In the genomic region with DNA sequence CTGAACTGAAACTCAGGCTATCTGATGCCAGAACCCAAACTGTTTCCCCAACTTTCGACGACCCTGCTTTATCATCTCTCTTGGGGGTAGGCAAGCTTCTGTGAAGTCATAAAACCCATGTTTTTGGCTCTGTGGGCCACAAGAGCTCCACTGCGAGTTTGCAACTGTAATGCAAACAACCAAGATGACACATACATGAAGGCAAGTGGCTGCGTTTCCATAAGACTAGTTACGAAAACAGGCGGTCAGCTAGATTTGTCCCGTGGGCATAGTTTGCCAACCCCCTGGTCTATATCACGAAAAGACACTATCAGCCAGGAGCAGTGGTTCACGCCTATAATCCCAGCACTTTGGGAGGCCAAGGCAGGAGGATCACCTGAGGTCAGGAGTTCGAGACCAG, we compare ENCODE assay signal across 18 cellular contexts. TPM values are rescaled to one million over a fixed set of nuclear protein-coding genes. Genes with fewer than 3 reads are reported as not detected.
DNase-seq lines count a peak whose midpoint lies in the region; ATAC-seq, FAIRE-seq and TF ChIP-seq lines count a peak whose summit lies in the region.
"Had no signal": no experiment of that assay in that cellular context is flagged by ENCODE, and none has a peak within 500 bp of the region (broad histone marks: within the 10 kb centered on the region; RNA-seq: fewer than 3 reads in every experiment).

No MANE protein-coding gene starts in this region.

- ATAC-seq in GM18520 (IDR thresholded peaks at IDR 0.05; ENCODE audit: unreplicated experiment) = no peak
- ATAC-seq: stimulated activated naive CD8-positive, alpha-beta T cell treated with anti-CD3 and anti-CD28 coated beads, Interleukin-15, Interleukin-2, amounts not matched to agents 100 U/mL and 50 U/mL, for 24 hours had no signal

- CTCF ChIA-PET in endothelial cell of umbilical vein (lab: Charles Lee) = no interaction called here

- H3K27me3 ChIP-seq in BLaER1 treated with 17β-estradiol and CSF1 and Interleukin-3, amounts not matched to agents 10 nM and 100 nM = no peaks in the 10 kb centered on the region
- no peaks in the 10 kb centered on the region for H3K27me3 ChIP-seq in KMS-11 (ENCODE audit: insufficient read depth, low read depth)
- H3K27me3 ChIP-seq in endothelial cell of umbilical vein (ENCODE audit: control insufficient read depth in 2 of 2, insufficient read depth in 2 of 2, low read length in 2 of 2) = no peaks in the 10 kb centered on the region
- no peaks in the 10 kb centered on the region for H3K27me3 ChIP-seq in osteoblast (ENCODE audit: insufficient read depth, low read length)
- H3K27me3 ChIP-seq in HAP-1 (ENCODE audit: low read depth) = no peaks in the 10 kb centered on the region

- H3K4me2 ChIP-seq in BLaER1 treated with 17β-estradiol and CSF1 and Interleukin-3, amounts not matched to agents 10 nM and 100 nM = peak overlapping the region in 10 of 11 experiments; percentile 41 to 74 (median 68); a peak in 20 of 22 replicates
- peak overlapping the region; percentile 22; the same call in 1 of the 2 replicates for H3K4me2 ChIP-seq in KMS-11
- no peak overlapping the region for H3K4me2 ChIP-seq in endothelial cell of umbilical vein (ENCODE audit: insufficient read depth, low read length)
- H3K4me2 ChIP-seq in osteoblast (ENCODE audit: insufficient read depth, low read length) = peak overlapping the region; percentile 75

- H3K4me3 ChIP-seq in BLaER1 treated with 17β-estradiol and CSF1 and Interleukin-3, amounts not matched to agents 10 nM and 100 nM = no peak overlapping the region
- H3K4me3 ChIP-seq in KMS-11 (IDR thresholded peaks at IDR 0.05; ENCODE audit: insufficient read depth, low read depth, low read length) (no peak overlapping the region), endothelial cell of umbilical vein (replicated peaks in 1 of 3; ENCODE audit: insufficient read depth in 1 of 3, low read depth in 1 of 3, low read length in 3 of 3) (no peak overlapping the region), osteoblast (ENCODE audit: insufficient read depth, low read length) (no peak overlapping the region), HAP-1 (no peak overlapping the region)

- no peak for TF ChIP-seq POLR2A in endothelial cell of umbilical vein (IDR thresholded peaks at IDR 0.05; ENCODE audit: low read depth, low read length)

- H3K9me3 ChIP-seq in BLaER1 treated with 17β-estradiol and CSF1 and Interleukin-3, amounts not matched to agents 10 nM and 100 nM (replicated peaks in 1 of 11) = peaks cover 0 to 6% (median 0%) of the 10 kb centered on the region in 11 experiments; a peak in 6 of 22 replicates
- H3K9me3 ChIP-seq in endothelial cell of umbilical vein (replicated peaks; ENCODE audit: control insufficient read depth, insufficient read depth, low read length) = no peaks in the 10 kb centered on the region
- no peaks in the 10 kb centered on the region for H3K9me3 ChIP-seq in osteoblast (ENCODE audit: low read depth, low read length)
- no peaks in the 10 kb centered on the region for H3K9me3 ChIP-seq in HAP-1

- intact Hi-C loops in endothelial cell of umbilical vein (cut with micrococcal nuclease) = loop anchor here (2.0 kb wide), 1 partner anchor 38 kb away; the partner anchor contains the start of gene TPST2

- DNase-seq in endothelial cell of umbilical vein (ENCODE audit: low read depth, low spot score) = no peak
- DNase-seq in osteoblast (ENCODE audit: insufficient read length, low spot score, missing footprints) = peak; percentile 95
- no peak for DNase-seq in caudate nucleus (lab: John Stamatoyannopoulos, UW)
- DNase-seq in substantia nigra (lab: John Stamatoyannopoulos, UW) = no peak
- DNase-seq in HAP-1 (ENCODE audit: low spot score in 2 of 2) = no peak
- DNase-seq: activated CD4-positive, alpha-beta T cell treated with anti-CD3 and anti-CD28 coated beads for 4 hours; activated CD8-positive, alpha-beta memory T cell treated with anti-CD3 and anti-CD28 coated beads, Interleukin-2, amount 50 U/mL, for 4 hours; activated gamma-delta T cell; COR-L47; glutamatergic neuron; MV-4-11; NCI-H2081 treated with DMSO at 0.1 percent for 48 hours; stimulated activated naive CD8-positive, alpha-beta T cell treated with anti-CD3 and anti-CD28 coated beads, Interleukin-15, Interleukin-2, amounts not matched to agents 100 U/mL and 50 U/mL, for 24 hours; T-helper 9 cell had no signal

- H2AFZ ChIP-seq in KMS-11 (ENCODE audit: low read depth) (no peak overlapping the region), endothelial cell of umbilical vein (ENCODE audit: low read depth, low read length) (no peak overlapping the region), osteoblast (ENCODE audit: low read length) (no peak overlapping the region)

- in situ Hi-C loops in HAP-1 (cut with MboI; ENCODE audit: low sequenced_read_pairs) = no loop called here

- no peak for TF ChIP-seq CTCF in KMS-11 (conservative IDR thresholded peaks at IDR 0.05; ENCODE audit: low read depth, low read length)
- no peak for TF ChIP-seq CTCF in endothelial cell of umbilical vein (IDR thresholded peaks at IDR 0.05; ENCODE audit: extremely low read depth in 1 of 2, insufficient read depth in 1 of 2, low read depth in 1 of 2, low read length in 2 of 2)
- no peak for TF ChIP-seq CTCF in osteoblast (IDR thresholded peaks at IDR 0.05; ENCODE audit: extremely low read depth, low read depth, low read length)

- BruUV-seq in endothelial cell of umbilical vein (replicated peaks; lab: Mats Ljungman, UMichigan) = no TSS peak

- peak overlapping the region in 9 of 11 experiments; percentile 34 to 64 (median 51); a peak in 15 of 22 replicates for H3K27ac ChIP-seq in BLaER1 treated with 17β-estradiol and CSF1 and Interleukin-3, amounts not matched to agents 10 nM and 100 nM
- H3K27ac ChIP-seq in KMS-11 (peak overlapping the region; percentile 91; the same call in 1 of the 2 replicates), endothelial cell of umbilical vein (ENCODE audit: insufficient read depth, low read depth, low read length) (peak overlapping the region; percentile 77), osteoblast (ENCODE audit: low read depth, low read length) (peak overlapping the region; percentile 94), caudate nucleus (ENCODE audit: low read depth, low read length) (no peak overlapping the region), substantia nigra (ENCODE audit: low read depth, low read length, poor library complexity, severe bottlenecking) (no peak overlapping the region)

- H3K36me3 ChIP-seq in BLaER1 treated with 17β-estradiol and CSF1 and Interleukin-3, amounts not matched to agents 10 nM and 100 nM = peaks cover 0 to 40% (median 14%) of the 10 kb centered on the region in 11 experiments; a peak in 15 of 22 replicates
- no peaks in the 10 kb centered on the region for H3K36me3 ChIP-seq in KMS-11 (ENCODE audit: insufficient read depth)
- peaks cover 0 to 5% of the 10 kb centered on the region in 2 experiments for H3K36me3 ChIP-seq in endothelial cell of umbilical vein (ENCODE audit: control insufficient read depth in 2 of 2, extremely low read depth in 1 of 2, insufficient read depth in 2 of 2, low read length in 2 of 2)
- H3K36me3 ChIP-seq in osteoblast (ENCODE audit: insufficient read depth, low read length) = peaks cover 2% of the 10 kb centered on the region
- no peaks in the 10 kb centered on the region for H3K36me3 ChIP-seq in HAP-1 (replicated peaks)

- H4K20me1 ChIP-seq in BLaER1 treated with 17β-estradiol and CSF1 and Interleukin-3, amounts not matched to agents 10 nM and 100 nM = peaks cover 0 to 88% (median 39%) of the 10 kb centered on the region in 11 experiments; a peak in 13 of 22 replicates
- no peaks in the 10 kb centered on the region for H4K20me1 ChIP-seq in KMS-11 (ENCODE audit: insufficient read depth)
- no peaks in the 10 kb centered on the region for H4K20me1 ChIP-seq in endothelial cell of umbilical vein (replicated peaks; ENCODE audit: control insufficient read depth, extremely low read depth, insufficient read depth, low read length)
- H4K20me1 ChIP-seq in osteoblast (ENCODE audit: insufficient read depth, low read length) = no peaks in the 10 kb centered on the region

- H3K79me2 ChIP-seq in KMS-11 (ENCODE audit: insufficient read depth, low read depth) = peaks cover 56% of the 10 kb centered on the region
- H3K79me2 ChIP-seq in endothelial cell of umbilical vein (ENCODE audit: control insufficient read depth, insufficient read depth, low read length) = peaks cover 13% of the 10 kb centered on the region
- H3K79me2 ChIP-seq in osteoblast (ENCODE audit: insufficient read depth, low read length) = peaks cover 71% of the 10 kb centered on the region

- FAIRE-seq in endothelial cell of umbilical vein (lab: Jason Lieb, UNC) = no peak
- FAIRE-seq: colon had no signal

- dilution Hi-C loops in endothelial cell of umbilical vein (cut with MboI; ENCODE audit: extremely low pct_ligation_motif_present, low sequenced_read_pairs) = no loop called here

- POLR2A ChIA-PET in endothelial cell of umbilical vein (lab: Charles Lee) = no interaction called here

- peaks cover 64 to 87% (median 72%) of the 10 kb centered on the region in 10 experiments for H3K4me1 ChIP-seq in BLaER1 treated with 17β-estradiol and CSF1 and Interleukin-3, amounts not matched to agents 10 nM and 100 nM
- H3K4me1 ChIP-seq in KMS-11 (ENCODE audit: low read depth, poor library complexity, severe bottlenecking) = peaks cover 82% of the 10 kb centered on the region
- H3K4me1 ChIP-seq in endothelial cell of umbilical vein (ENCODE audit: control insufficient read depth, extremely low read depth, insufficient read depth, low read length) = peaks cover 24% of the 10 kb centered on the region
- peaks cover 44% of the 10 kb centered on the region for H3K4me1 ChIP-seq in osteoblast (ENCODE audit: insufficient read depth, low read length)
- peaks cover 11% of the 10 kb centered on the region for H3K4me1 ChIP-seq in HAP-1

- H3K9ac ChIP-seq in BLaER1 treated with 17β-estradiol and CSF1 and Interleukin-3, amounts not matched to agents 10 nM and 100 nM = peak overlapping the region in 5 of 11 experiments; percentile 1 to 31 (median 9); a peak in 7 of 22 replicates
- H3K9ac ChIP-seq in KMS-11 (peak overlapping the region; percentile 45; the same call in 1 of the 2 replicates), endothelial cell of umbilical vein (replicated peaks; ENCODE audit: extremely low read depth, insufficient read depth, low read length) (no peak overlapping the region)

- no peaks in the 10 kb centered on the region for H3K9me1 ChIP-seq in endothelial cell of umbilical vein (replicated peaks; ENCODE audit: control insufficient read depth, extremely low read depth, insufficient read depth, low read length)

RNA-seq across cellular contexts. Expression of gene TPST2, which starts 37.5 kb away (rescaled TPM):
- 48.4 and 49.4 TPM in 2 replicates for total RNA-seq in endothelial cell of umbilical vein
- polyA plus RNA-seq in endothelial cell of umbilical vein = 121 and 137 TPM in 2 replicates
- 62.1 and 76.6 TPM in 2 replicates for polyA plus RNA-seq in endothelial cell of umbilical vein (2011; cell fraction: cytosol; rRNA removed)
- polyA plus RNA-seq in endothelial cell of umbilical vein (2011; cell fraction: nucleus; rRNA removed) = 57.8 and 61.9 TPM in 2 replicates
- 29.7 and 39.1 TPM in 2 replicates for polyA plus RNA-seq in endothelial cell of umbilical vein (2012)
- polyA minus RNA-seq in endothelial cell of umbilical vein = 73.8 and 99.0 TPM in 2 replicates
- polyA minus RNA-seq in endothelial cell of umbilical vein (2011; cell fraction: cytosol; rRNA and poly(A)+ RNA removed) = 7.9 TPM
- 57.6 and 61.9 TPM in 2 replicates for polyA minus RNA-seq in endothelial cell of umbilical vein (2011; cell fraction: nucleus; rRNA and poly(A)+ RNA removed)
- 98.4 and 100 TPM in 2 replicates for total RNA-seq in osteoblast

RNA-seq across cellular contexts. Expression of gene TFIP11, which starts 40.2 kb away (rescaled TPM):
- total RNA-seq in endothelial cell of umbilical vein (49.8 and 54.9 TPM in 2 replicates), osteoblast (34.7 and 41.0 TPM in 2 replicates)
- polyA plus RNA-seq in endothelial cell of umbilical vein = 33.5 and 35.7 TPM in 2 replicates
- polyA plus RNA-seq in endothelial cell of umbilical vein (2011; cell fraction: cytosol; rRNA removed) = 32.5 and 33.3 TPM in 2 replicates
- polyA plus RNA-seq in endothelial cell of umbilical vein (2011; cell fraction: nucleus; rRNA removed) = 68.4 and 94.4 TPM in 2 replicates
- 25.4 and 28.8 TPM in 2 replicates for polyA plus RNA-seq in endothelial cell of umbilical vein (2012)
- polyA minus RNA-seq in endothelial cell of umbilical vein = 48.9 and 65.7 TPM in 2 replicates
- 20.1 TPM for polyA minus RNA-seq in endothelial cell of umbilical vein (2011; cell fraction: cytosol; rRNA and poly(A)+ RNA removed)
- 53.7 and 54.0 TPM in 2 replicates for polyA minus RNA-seq in endothelial cell of umbilical vein (2011; cell fraction: nucleus; rRNA and poly(A)+ RNA removed)

Comparison
In these comparisons a context has a peak if more than half of its experiments do, and no peak if none do; other contexts are left out.
1. H3K27ac ChIP-seq: peak in BLaER1 treated with 17β-estradiol and CSF1 and Interleukin-3, amounts not matched to agents 10 nM and 100 nM (9 of 11), KMS-11 (single experiment), endothelial cell of umbilical vein (single experiment) and osteoblast (single experiment); none in caudate nucleus (single experiment) and substantia nigra (single experiment).